In genomic region chr9:128898382-128898781, GRCh38 we compare ENCODE assay signal across 1 cellular context.
TF ChIP-seq lines count a peak whose summit lies in the region.

No MANE protein-coding gene starts in this region.

TF ChIP-seq in H1, 55 proteins besides CTCF, POLR2A, EP300 and RAD21:
- TF ChIP-seq JUN (IDR thresholded peaks at IDR 0.05; ENCODE audit: low read depth, low read length) (no peak), TAF7 (optimal IDR thresholded peaks at IDR 0.05; ENCODE audit: borderline replicate concordance, low read depth, low read length) (no peak), ATF2 (IDR thresholded peaks at IDR 0.05; ENCODE audit: low read length) (no peak), TBP (IDR thresholded peaks at IDR 0.05; ENCODE audit: low read depth, low read length) (no peak), RNF2 (IDR thresholded peaks at IDR 0.05; ENCODE audit: borderline replicate concordance, low read depth, low read length, missing control alignments, poor library complexity, severe bottlenecking) (no peak), E2F6 (IDR thresholded peaks at IDR 0.05) (no peak), SP1 (IDR thresholded peaks at IDR 0.05; ENCODE audit: low read depth, low read length) (no peak), HDAC6 (IDR thresholded peaks at IDR 0.05; ENCODE audit: low read depth, low read length) (no peak), KDM1A (IDR thresholded peaks at IDR 0.05; ENCODE audit: borderline replicate concordance, low read length) (no peak), SAP30 (IDR thresholded peaks at IDR 0.05; ENCODE audit: insufficient read depth, insufficient replicate concordance, low read length) (no peak), YY1 (IDR thresholded peaks at IDR 0.05; ENCODE audit: low read depth, low read length) (no peak)
